7 cellular contexts compared by ENCODE assay signal in the genomic region with DNA sequence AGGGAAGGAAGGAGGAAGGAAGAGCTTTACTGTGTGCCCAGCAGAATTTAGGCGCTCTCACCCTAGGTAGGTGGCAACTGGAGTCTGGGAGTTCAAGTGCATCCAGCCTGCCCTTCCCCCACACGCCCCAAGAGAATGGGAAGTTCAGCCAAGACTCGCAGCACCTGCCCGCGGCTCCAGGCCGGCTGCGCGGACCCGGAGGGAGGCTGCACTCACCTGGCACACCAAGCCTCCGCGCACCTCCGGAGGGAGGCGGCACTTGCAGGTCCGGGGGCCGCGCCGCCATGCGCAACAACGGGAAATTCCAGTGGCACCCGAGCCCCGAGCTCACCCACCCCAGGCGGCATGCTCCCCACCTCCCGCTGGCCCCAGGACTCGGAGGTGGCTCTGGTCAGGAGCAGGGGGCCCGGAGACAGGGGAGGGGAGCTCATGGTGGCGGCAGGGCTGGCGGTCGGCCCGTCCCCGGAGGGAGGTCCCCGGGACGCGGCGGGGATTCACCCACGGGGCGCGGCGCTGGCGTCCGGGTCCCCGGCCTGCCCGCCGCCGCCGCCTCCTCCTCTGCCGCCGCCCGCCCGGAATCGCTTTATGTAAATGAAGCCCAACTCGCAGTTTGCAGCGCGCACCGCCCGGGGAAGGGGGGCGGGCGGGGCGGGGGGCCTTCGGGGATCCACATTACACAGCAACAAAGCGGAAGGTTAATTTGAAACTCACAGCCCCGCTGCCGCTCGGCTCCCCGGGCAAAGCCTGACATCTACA. TPM values are rescaled to one million over a fixed set of nuclear protein-coding genes. Genes with fewer than 3 reads are reported as not detected.
DNase-seq lines count a peak whose midpoint lies in the region; ATAC-seq and TF ChIP-seq lines count a peak whose summit lies in the region.

A gene with protein sequence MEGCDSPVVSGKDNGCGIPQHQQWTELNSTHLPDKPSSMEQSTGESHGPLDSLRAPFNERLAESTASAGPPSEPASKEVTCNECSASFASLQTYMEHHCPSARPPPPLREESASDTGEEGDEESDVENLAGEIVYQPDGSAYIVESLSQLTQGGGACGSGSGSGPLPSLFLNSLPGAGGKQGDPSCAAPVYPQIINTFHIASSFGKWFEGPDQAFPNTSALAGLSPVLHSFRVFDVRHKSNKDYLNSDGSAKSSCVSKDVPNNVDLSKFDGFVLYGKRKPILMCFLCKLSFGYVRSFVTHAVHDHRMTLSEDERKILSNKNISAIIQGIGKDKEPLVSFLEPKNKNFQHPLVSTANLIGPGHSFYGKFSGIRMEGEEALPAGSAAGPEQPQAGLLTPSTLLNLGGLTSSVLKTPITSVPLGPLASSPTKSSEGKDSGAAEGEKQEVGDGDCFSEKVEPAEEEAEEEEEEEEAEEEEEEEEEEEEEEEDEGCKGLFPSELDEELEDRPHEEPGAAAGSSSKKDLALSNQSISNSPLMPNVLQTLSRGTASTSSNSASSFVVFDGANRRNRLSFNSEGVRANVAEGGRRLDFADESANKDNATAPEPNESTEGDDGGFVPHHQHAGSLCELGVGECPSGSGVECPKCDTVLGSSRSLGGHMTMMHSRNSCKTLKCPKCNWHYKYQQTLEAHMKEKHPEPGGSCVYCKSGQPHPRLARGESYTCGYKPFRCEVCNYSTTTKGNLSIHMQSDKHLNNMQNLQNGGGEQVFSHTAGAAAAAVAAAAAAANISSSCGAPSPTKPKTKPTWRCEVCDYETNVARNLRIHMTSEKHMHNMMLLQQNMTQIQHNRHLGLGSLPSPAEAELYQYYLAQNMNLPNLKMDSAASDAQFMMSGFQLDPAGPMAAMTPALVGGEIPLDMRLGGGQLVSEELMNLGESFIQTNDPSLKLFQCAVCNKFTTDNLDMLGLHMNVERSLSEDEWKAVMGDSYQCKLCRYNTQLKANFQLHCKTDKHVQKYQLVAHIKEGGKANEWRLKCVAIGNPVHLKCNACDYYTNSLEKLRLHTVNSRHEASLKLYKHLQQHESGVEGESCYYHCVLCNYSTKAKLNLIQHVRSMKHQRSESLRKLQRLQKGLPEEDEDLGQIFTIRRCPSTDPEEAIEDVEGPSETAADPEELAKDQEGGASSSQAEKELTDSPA (N-terminal part only) (minus strand): TSS at position 593 of the 756 bp plus-strand sequence. CDS start 87,983 bp downstream, outside the sequence.

- ATAC-seq in HG03565 (IDR thresholded peaks at IDR 0.05; ENCODE audit: unreplicated experiment) (peak; percentile 53), T-helper 17 cell (peak; percentile 85)

- DNase-seq in GM10248 (ENCODE audit: extremely low spot score) (peak; percentile 70), GM20000 (ENCODE audit: low spot score) (peak; percentile 86), T-helper 17 cell (no peak), medulla oblongata (ENCODE audit: extremely low spot score) (peak; percentile 58)

- peaks cover 50% of the 10 kb centered on the region for H3K27me3 Mint-ChIP-seq in T-helper 17 cell

- peak; percentile 45 for TF ChIP-seq CTCF in GM10248 (IDR thresholded peaks at IDR 0.05; ENCODE audit: control extremely low read depth, extremely low read depth, low read depth, missing control alignments)
- no peak for TF ChIP-seq CTCF in GM20000 (IDR thresholded peaks at IDR 0.05; ENCODE audit: extremely low read depth, missing control alignments)

- peaks cover 68% of the 10 kb centered on the region for H3K4me1 ChIP-seq in ectodermal cell (ENCODE audit: control insufficient read depth, insufficient read depth, low read length)

- H3K9me3 ChIP-seq in T-helper 17 cell (ENCODE audit: control insufficient read depth, low read length, poor library complexity, severe bottlenecking) (no peaks in the 10 kb centered on the region), ectodermal cell (ENCODE audit: control insufficient read depth, low read length) (no peaks in the 10 kb centered on the region)

- WGBS in ectodermal cell, 2 experiments: 1% methylated on average over 64 of the region's 64 CpGs

- H3K27me3 ChIP-seq in ectodermal cell (ENCODE audit: control insufficient read depth, insufficient read depth, low read length, poor library complexity, severe bottlenecking): peaks cover 98% of the 10 kb centered on the region

- no peaks in the 10 kb centered on the region for H3K36me3 Mint-ChIP-seq in T-helper 17 cell (ENCODE audit: low read depth)

- peak within 1 kb of the TSS; percentile 80 for H3K4me3 Mint-ChIP-seq in T-helper 17 cell

- CTCF ChIA-PET in GM10248 (lab: Yijun Ruan, JAX): no interaction called here

- peak within 1 kb of the TSS; percentile 65 for H3K27ac ChIP-seq in ectodermal cell (ENCODE audit: insufficient read depth, low read depth, low read length, poor library complexity, severe bottlenecking)
- H3K27ac ChIP-seq in temporal lobe (ENCODE audit: low read depth, low read length): peak within 1 kb of the TSS; percentile 40

- H3K27ac Mint-ChIP-seq in T-helper 17 cell: no peak within 1 kb of the TSS

- no peaks in the 10 kb centered on the region for H3K36me3 ChIP-seq in ectodermal cell (ENCODE audit: control insufficient read depth, insufficient read depth, low read length)

- POLR2A ChIA-PET in GM10248 (lab: Yijun Ruan, JAX): no interaction called here

- H3K4me1 Mint-ChIP-seq in T-helper 17 cell: peaks cover 6% of the 10 kb centered on the region

- H3K4me3 ChIP-seq in ectodermal cell (ENCODE audit: insufficient read depth, low read depth, low read length): peak within 1 kb of the TSS; percentile 42

RNA-seq across cellular contexts. Expression of the gene that starts here (rescaled TPM):
- total RNA-seq in T-helper 17 cell (1 to 10 TPM in 1 of 2 donors, under 1 TPM in 1; 0.94 to 2.2 TPM), temporal lobe (4.7 TPM)
- 3.7 TPM for polyA plus RNA-seq in ectodermal cell (2013, experiment 1 of 4)
- 5.3 TPM for polyA plus RNA-seq in ectodermal cell (2013, experiment 2 of 4)
- polyA plus RNA-seq in ectodermal cell (2013, experiment 3 of 4): 3.8 TPM
- polyA plus RNA-seq in ectodermal cell (2013, experiment 4 of 4): 5.5 TPM

Comparison
In these comparisons a context has a peak if more than half of its experiments do, and no peak if none do; other contexts are left out.
1. DNase-seq: peak in GM10248 (single experiment), GM20000 (single experiment) and medulla oblongata (single experiment); none in T-helper 17 cell (0 of 3).